Comparison of ENCODE assay signal across 10 cellular contexts in the genomic region with DNA sequence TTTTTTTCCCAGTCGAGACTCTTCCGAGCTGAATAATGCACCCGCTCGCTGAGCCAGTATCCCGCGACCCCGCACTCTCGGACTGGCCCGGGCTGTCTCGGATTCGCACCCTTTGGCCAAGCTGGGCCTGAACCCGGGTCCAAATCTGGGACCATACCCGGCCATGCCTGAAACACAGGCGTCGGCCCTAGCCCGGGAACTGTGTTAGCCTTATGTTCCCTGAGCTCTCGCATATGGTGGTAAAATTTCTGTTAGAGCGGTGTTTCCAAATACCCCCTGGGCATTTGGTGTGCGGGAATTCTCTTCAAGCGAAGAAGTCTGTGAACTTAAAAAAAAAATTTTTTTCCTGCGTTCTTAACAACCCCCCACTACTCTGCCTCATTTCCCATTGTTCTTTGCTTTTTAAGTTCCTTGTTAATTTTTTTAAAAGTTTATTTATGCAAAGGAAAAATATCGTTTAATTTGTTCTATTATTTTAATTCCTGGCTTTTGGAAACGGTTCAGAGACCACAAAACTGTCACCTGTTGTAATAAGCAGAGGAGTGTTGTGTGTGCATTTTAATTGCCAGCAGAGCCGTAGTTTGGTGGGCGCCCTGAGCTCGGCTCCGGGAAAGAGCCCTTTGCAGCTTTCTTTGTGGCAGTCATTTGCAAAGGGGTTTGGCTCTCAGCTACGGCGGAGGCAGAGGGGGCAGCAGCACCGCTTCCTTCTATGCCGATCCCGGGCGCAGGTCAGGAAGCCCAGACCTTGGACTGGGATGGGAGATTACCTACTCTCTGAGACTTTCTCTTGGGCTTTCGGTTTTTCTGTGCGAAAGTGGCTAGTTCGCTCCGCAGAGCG. TPM values are rescaled to one million over a fixed set of nuclear protein-coding genes. Genes with fewer than 3 reads are reported as not detected.
DNase-seq lines count a peak whose midpoint lies in the region; ATAC-seq and TF ChIP-seq lines count a peak whose summit lies in the region.
"Had no signal": no experiment of that assay in that cellular context is flagged by ENCODE, and none has a peak within 500 bp of the region (broad histone marks: within the 10 kb centered on the region; RNA-seq: fewer than 3 reads in every experiment).

No MANE protein-coding gene starts in this region.

- H3K27me3 ChIP-seq in CD4-positive, CD25-positive, alpha-beta regulatory T cell (ENCODE audit: control insufficient read depth, insufficient read depth, low read length), result peaks cover 52% of the 10 kb centered on the region
- peaks cover 85% of the 10 kb centered on the region for H3K27me3 ChIP-seq in IMR-90 (ENCODE audit: control insufficient read depth, insufficient read depth, low read length)

- H3K79me1 ChIP-seq in IMR-90 (ENCODE audit: low read depth in 1 of 2, low read length in 2 of 2), result no peaks in the 10 kb centered on the region

- peak overlapping the region; percentile 34 to 91 (median 56) for H3K4me3 Mint-ChIP-seq in CD4-positive, CD25-positive, alpha-beta regulatory T cell
- H3K4me3 Mint-ChIP-seq: HFFc6 had no signal

- TF ChIP-seq RAD21 in IMR-90 (IDR thresholded peaks at IDR 0.05; ENCODE audit: low read length), result no peak

- H3K36me3 Mint-ChIP-seq in CD4-positive, CD25-positive, alpha-beta regulatory T cell, result no peaks in the 10 kb centered on the region

- H3K9ac ChIP-seq in IMR-90 (ENCODE audit: low read depth, low read length), result no peak overlapping the region

- no peak overlapping the region for H3K23ac ChIP-seq in IMR-90 (ENCODE audit: low read depth, low read length)

- no peaks in the 10 kb centered on the region for H3K36me3 ChIP-seq in CD4-positive, CD25-positive, alpha-beta regulatory T cell (ENCODE audit: control insufficient read depth, insufficient read depth, low read length)
- no peaks in the 10 kb centered on the region for H3K36me3 ChIP-seq in IMR-90 (ENCODE audit: control insufficient read depth, insufficient read depth, low read length)

- H4K20me1 ChIP-seq in IMR-90 (ENCODE audit: insufficient read depth, low read length), result peaks cover 8% of the 10 kb centered on the region; the same call in 1 of the 2 replicates

- ATAC-seq in CD4-positive, CD25-positive, alpha-beta regulatory T cell (ENCODE audit: low read depth in 2 of 2), result no peak
- ATAC-seq in IMR-90 (ENCODE audit: low read depth), result no peak
- no peak for ATAC-seq in HG02884 (IDR thresholded peaks at IDR 0.05; ENCODE audit: unreplicated experiment)

- no peak overlapping the region for H3K27ac ChIP-seq in CD4-positive, CD25-positive, alpha-beta regulatory T cell (ENCODE audit: insufficient read depth, low read length, poor library complexity, severe bottlenecking)
- no peak overlapping the region for H3K27ac ChIP-seq in IMR-90 (ENCODE audit: insufficient read depth, low read length)

- H3K14ac ChIP-seq in IMR-90 (replicated peaks; ENCODE audit: low read depth, low read length), result no peak overlapping the region

- H2AK5ac ChIP-seq in IMR-90 (ENCODE audit: low read depth, low read length), result no peak overlapping the region

- H4K91ac ChIP-seq in IMR-90 (ENCODE audit: insufficient read depth, low read depth, low read length), result no peak overlapping the region

- H3K4me1 Mint-ChIP-seq in CD4-positive, CD25-positive, alpha-beta regulatory T cell, result peaks cover 0 to 39% (median 15%) of the 10 kb centered on the region in 4 donors

- H2BK15ac ChIP-seq in IMR-90 (ENCODE audit: low read depth, low read length), result no peak overlapping the region

- TF ChIP-seq CTCF in IMR-90 (conservative IDR thresholded peaks at IDR 0.05; ENCODE audit: low read depth, low read length), result no peak
- TF ChIP-seq CTCF in astrocyte of the spinal cord (IDR thresholded peaks at IDR 0.05; ENCODE audit: low read depth, low read length), result no peak

- no peak overlapping the region for H3K4me2 ChIP-seq in IMR-90 (ENCODE audit: low read depth, low read length)

- no peak overlapping the region for H2BK120ac ChIP-seq in IMR-90 (ENCODE audit: low read depth, low read length)

- H2BK5ac ChIP-seq in IMR-90 (ENCODE audit: low read depth, low read length, poor library complexity, severe bottlenecking), result no peak overlapping the region

- no peak overlapping the region for H4K8ac ChIP-seq in IMR-90 (ENCODE audit: low read depth in 2 of 2, low read length in 2 of 2)

- no peak overlapping the region for H4K5ac ChIP-seq in IMR-90 (ENCODE audit: low read depth, low read length)

- DNase-seq in CD4-positive, CD25-positive, alpha-beta regulatory T cell, result peak in 2 of 3 donors; percentile 11 to 22
- DNase-seq in IMR-90, result no peak
- DNase-seq in astrocyte of the spinal cord (ENCODE audit: low read depth, low spot score), result no peak
- peak; percentile 51 for DNase-seq in midbrain (lab: John Stamatoyannopoulos, UW)
- no peak for DNase-seq in activated CD4-positive, CD25-positive, alpha-beta regulatory T cell (lab: John Stamatoyannopoulos, UW)
- DNase-seq in NCI-H128 (lab: John Stamatoyannopoulos, UW; ENCODE audit: unreplicated experiment), result no peak
- no peak for DNase-seq in GM19240 (ENCODE audit: insufficient read length, low spot score)
- DNase-seq: HFFc6, NCI-H226 had no signal

- in situ Hi-C loops in IMR-90 (cut with MboI; ENCODE audit: low sequenced_read_pairs), result no loop called here
- in situ Hi-C loops in astrocyte of the spinal cord (cut with HindIII; ENCODE audit: low sequenced_read_pairs), result no loop called here

- no peak overlapping the region for H3K4me3 ChIP-seq in CD4-positive, CD25-positive, alpha-beta regulatory T cell (ENCODE audit: low read depth, low read length)
- H3K4me3 ChIP-seq in IMR-90 (ENCODE audit: insufficient read depth, low read depth, low read length) (no peak overlapping the region), astrocyte of the spinal cord (ENCODE audit: low read depth, low read length) (peak overlapping the region; percentile 8)

- H3K4me1 ChIP-seq in CD4-positive, CD25-positive, alpha-beta regulatory T cell (ENCODE audit: control insufficient read depth, insufficient read depth, low read length, poor library complexity, severe bottlenecking), result peaks cover 44% of the 10 kb centered on the region
- no peaks in the 10 kb centered on the region for H3K4me1 ChIP-seq in IMR-90 (ENCODE audit: control insufficient read depth, insufficient read depth, low read length)

- H2BK20ac ChIP-seq in IMR-90 (ENCODE audit: low read depth, low read length), result no peak overlapping the region

- no peak overlapping the region for H3K18ac ChIP-seq in IMR-90 (ENCODE audit: low read depth, low read length)

- H3K4ac ChIP-seq in IMR-90 (ENCODE audit: low read depth, low read length), result no peak overlapping the region

- CTCF ChIA-PET in IMR-90 (lab: Yijun Ruan, JAX), result no interaction called here

- intact Hi-C loops in IMR-90 (cut with micrococcal nuclease), result no loop called here

- POLR2A ChIA-PET in IMR-90 (lab: Charles Lee; ENCODE audit: unreplicated experiment), result no interaction called here

- H3K9me1 ChIP-seq in IMR-90 (ENCODE audit: insufficient read depth, low read length), result no peaks in the 10 kb centered on the region

- H3K56ac ChIP-seq in IMR-90 (ENCODE audit: extremely low read depth, insufficient read depth, low read length), result no peak overlapping the region

- peaks cover 34% of the 10 kb centered on the region for H3K27me3 Mint-ChIP-seq in CD4-positive, CD25-positive, alpha-beta regulatory T cell

- H2AK9ac ChIP-seq in IMR-90 (replicated peaks; ENCODE audit: low read depth, low read length, poor library complexity), result no peak overlapping the region

- no peak for TF ChIP-seq POLR2A in IMR-90 (IDR thresholded peaks at IDR 0.05; ENCODE audit: low read depth, low read length)

- H2AFZ ChIP-seq in IMR-90 (replicated peaks; ENCODE audit: low read length, poor library complexity), result peak overlapping the region; percentile 2

- H3K9me3 ChIP-seq in CD4-positive, CD25-positive, alpha-beta regulatory T cell (ENCODE audit: control insufficient read depth in 2 of 2, low read length in 2 of 2), result no peaks in the 10 kb centered on the region
- H3K9me3 ChIP-seq in IMR-90 (ENCODE audit: control insufficient read depth, insufficient read depth, low read length), result peaks cover 7% of the 10 kb centered on the region

- no TSS peak for BruUV-seq in IMR-90 (replicated peaks; lab: Mats Ljungman, UMichigan)

- dilution Hi-C loops in IMR-90 (cut with HindIII; ENCODE audit: low sequenced_read_pairs, unreplicated experiment), result no loop called here

- H3K9me3 Mint-ChIP-seq in CD4-positive, CD25-positive, alpha-beta regulatory T cell, result peaks cover 0 to 5% (median 0%) of the 10 kb centered on the region in 7 donors

- 2% methylated on average over 12 of the region's 38 CpGs; no CpG with 5 or more reads in 1 of the 2 experiments for WGBS in IMR-90 (ENCODE audit: extremely low coverage in 2 of 2, insufficient read length in 1 of 2), 2 experiments

- H3K27ac Mint-ChIP-seq in CD4-positive, CD25-positive, alpha-beta regulatory T cell, result no peak overlapping the region
- H3K27ac Mint-ChIP-seq: HFFc6 had no signal

TF ChIP-seq in IMR-90, 13 proteins besides CTCF, POLR2A, EP300 and RAD21 (continues in another document):
- TF ChIP-seq BHLHE40 (IDR thresholded peaks at IDR 0.05; ENCODE audit: low read depth, low read length) (no peak), SMC3 (IDR thresholded peaks at IDR 0.05; ENCODE audit: low read depth, low read length) (no peak), RCOR1 (IDR thresholded peaks at IDR 0.05; ENCODE audit: insufficient replicate concordance, low read length) (no peak), MAZ (IDR thresholded peaks at IDR 0.05; ENCODE audit: borderline replicate concordance, low read depth, low read length) (no peak), CEBPB (IDR thresholded peaks at IDR 0.05; ENCODE audit: low read depth, low read length) (no peak)

RNA-seq across cellular contexts. Expression of gene RNF220, which starts 3.3 kb away (rescaled TPM):
- 94.8 TPM for total RNA-seq in CD4-positive, CD25-positive, alpha-beta regulatory T cell
- polyA plus RNA-seq in CD4-positive, CD25-positive, alpha-beta regulatory T cell, result 10 to 100 TPM; 73.2 to 85.5 (median 81.1) TPM
- 76.7 and 77.1 TPM in 2 replicates for total RNA-seq in IMR-90 (2012; rRNA removed)
- 71.8 and 72.5 TPM in 2 replicates for polyA plus RNA-seq in IMR-90 (2012; rRNA removed)
- polyA plus RNA-seq in IMR-90 (2012; cell fraction: cytosol; rRNA removed), result 60.0 and 66.9 TPM in 2 replicates
- 64.2 and 90.1 TPM in 2 replicates for polyA plus RNA-seq in IMR-90 (2012; cell fraction: nucleus; rRNA removed; ENCODE audit: low replicate concordance)

RNA-seq across cellular contexts. Expression of gene ERI3, which starts 53.3 kb away (rescaled TPM):
- 27.6 TPM for total RNA-seq in CD4-positive, CD25-positive, alpha-beta regulatory T cell
- polyA plus RNA-seq in CD4-positive, CD25-positive, alpha-beta regulatory T cell, result 10 to 100 TPM; 31.1 to 39.8 (median 34.8) TPM
- total RNA-seq in IMR-90 (2012; rRNA removed), result 55.3 and 56.6 TPM in 2 replicates
- 70.9 and 75.7 TPM in 2 replicates for polyA plus RNA-seq in IMR-90 (2012; rRNA removed)
- polyA plus RNA-seq in IMR-90 (2012; cell fraction: cytosol; rRNA removed), result 52.8 and 73.8 TPM in 2 replicates
- polyA plus RNA-seq in IMR-90 (2012; cell fraction: nucleus; rRNA removed; ENCODE audit: low replicate concordance), result 48.1 and 65.7 TPM in 2 replicates

Comparison
In these comparisons a context has a peak if more than half of its experiments do, and no peak if none do; other contexts are left out.
1. DNase-seq: peak in CD4-positive, CD25-positive, alpha-beta regulatory T cell (2 of 3) and midbrain (single experiment); none in IMR-90 (single experiment), astrocyte of the spinal cord (single experiment), activated CD4-positive, CD25-positive, alpha-beta regulatory T cell (0 of 4), NCI-H128 (single experiment) and GM19240 (single experiment).